8 cellular contexts compared by ENCODE assay signal in the genomic region with DNA sequence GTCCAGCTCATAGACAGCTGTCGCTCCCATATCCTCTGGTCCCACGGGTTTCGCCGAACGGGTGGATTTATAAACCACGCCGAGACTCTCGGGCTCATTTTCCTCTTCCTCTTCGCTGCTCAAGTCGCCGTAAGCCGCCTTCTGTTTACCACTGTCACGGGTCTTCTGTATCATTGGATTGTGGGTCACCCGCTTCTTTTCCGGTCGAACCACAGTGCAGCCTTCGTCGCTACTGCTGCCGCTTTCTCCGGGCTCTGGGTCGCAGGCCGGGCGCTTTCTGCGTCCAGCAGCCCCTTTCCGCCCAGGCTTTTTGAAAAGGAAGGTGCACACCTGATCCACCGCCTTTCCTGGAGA. TPM values are rescaled to one million over a fixed set of nuclear protein-coding genes. Genes with fewer than 3 reads are reported as not detected.
A peak's percentile ranks its signal among the peaks of the same experiment; 100 is the strongest.
DNase-seq lines count a peak whose midpoint lies in the region; ATAC-seq and TF ChIP-seq lines count a peak whose summit lies in the region.

No MANE protein-coding gene starts in this region.

- DNase-seq in BJ (ENCODE audit: low read depth) (no peak), KG1 (lab: John Stamatoyannopoulos, UW) (no peak), NCI-H1105 (lab: John Stamatoyannopoulos, UW) (no peak)
- no peak for DNase-seq in activated naive CD8-positive, alpha-beta T cell treated with anti-CD3 and anti-CD28 coated beads for 36 hours

- no peak for TF ChIP-seq CTCF in BJ (IDR thresholded peaks at IDR 0.05; ENCODE audit: insufficient read depth, low read depth, low read length)

- peaks cover 7% of the 10 kb centered on the region for H3K4me1 Mint-ChIP-seq in activated naive CD8-positive, alpha-beta T cell treated with anti-CD3 and anti-CD28 coated beads for 36 hours
- H3K4me1 Mint-ChIP-seq in stimulated activated memory B cell treated with anti-CD40 and anti-IgM and Interleukin-4, amounts not matched to agents 10 μg/mL and 1 μg/mL and 100 μg/mL, for 72 hours: peaks cover 6% of the 10 kb centered on the region

- no peaks in the 10 kb centered on the region for H3K9me3 Mint-ChIP-seq in activated naive CD8-positive, alpha-beta T cell treated with anti-CD3 and anti-CD28 coated beads for 36 hours
- H3K9me3 Mint-ChIP-seq in stimulated activated memory B cell treated with anti-CD40 and anti-IgM and Interleukin-4, amounts not matched to agents 10 μg/mL and 1 μg/mL and 100 μg/mL, for 72 hours: no peaks in the 10 kb centered on the region

- H3K4me3 Mint-ChIP-seq in activated naive CD8-positive, alpha-beta T cell treated with anti-CD3 and anti-CD28 coated beads for 36 hours: peak overlapping the region; percentile 100
- peak overlapping the region; percentile 93 for H3K4me3 Mint-ChIP-seq in stimulated activated memory B cell treated with anti-CD40 and anti-IgM and Interleukin-4, amounts not matched to agents 10 μg/mL and 1 μg/mL and 100 μg/mL, for 72 hours

- CTCF ChIA-PET in BJ (lab: Yijun Ruan, JAX): interaction anchor here (1.5 kb wide), 1 partner anchor 18 kb away, joined by 3 read pairs; the partner anchor contains the start of gene UPF3B

- H3K27me3 ChIP-seq in BJ (ENCODE audit: control insufficient read depth, insufficient read depth, low read length): no peaks in the 10 kb centered on the region

- ATAC-seq in GM19438 (IDR thresholded peaks at IDR 0.05; ENCODE audit: low read depth, unreplicated experiment) (peak; percentile 36), HG03457 (IDR thresholded peaks at IDR 0.05; ENCODE audit: unreplicated experiment) (peak; percentile 21)
- ATAC-seq in stimulated activated memory B cell treated with anti-CD40 and anti-IgM and Interleukin-4, amounts not matched to agents 10 μg/mL and 1 μg/mL and 100 μg/mL, for 72 hours: peak; percentile 78

- H3K27ac Mint-ChIP-seq in activated naive CD8-positive, alpha-beta T cell treated with anti-CD3 and anti-CD28 coated beads for 36 hours: peak overlapping the region; percentile 100
- H3K27ac Mint-ChIP-seq in stimulated activated memory B cell treated with anti-CD40 and anti-IgM and Interleukin-4, amounts not matched to agents 10 μg/mL and 1 μg/mL and 100 μg/mL, for 72 hours: peak overlapping the region; percentile 96

- H3K36me3 Mint-ChIP-seq in activated naive CD8-positive, alpha-beta T cell treated with anti-CD3 and anti-CD28 coated beads for 36 hours: peaks cover 17% of the 10 kb centered on the region
- peaks cover 5% of the 10 kb centered on the region for H3K36me3 Mint-ChIP-seq in stimulated activated memory B cell treated with anti-CD40 and anti-IgM and Interleukin-4, amounts not matched to agents 10 μg/mL and 1 μg/mL and 100 μg/mL, for 72 hours

- POLR2A ChIA-PET in BJ (lab: Charles Lee): no interaction called here

- H3K36me3 ChIP-seq in BJ (ENCODE audit: control insufficient read depth, insufficient read depth, low read length): no peaks in the 10 kb centered on the region

- peak overlapping the region; percentile 59 for H3K4me3 ChIP-seq in BJ (ENCODE audit: low read depth, low read length)
- H3K4me3 ChIP-seq in iPS-11a (ENCODE audit: low read depth, low read length): peak overlapping the region; percentile 71

- no peaks in the 10 kb centered on the region for H3K27me3 Mint-ChIP-seq in activated naive CD8-positive, alpha-beta T cell treated with anti-CD3 and anti-CD28 coated beads for 36 hours
- no peaks in the 10 kb centered on the region for H3K27me3 Mint-ChIP-seq in stimulated activated memory B cell treated with anti-CD40 and anti-IgM and Interleukin-4, amounts not matched to agents 10 μg/mL and 1 μg/mL and 100 μg/mL, for 72 hours

RNA-seq across cellular contexts. Expression of gene RNF113A, which starts 0.3 kb away (rescaled TPM):
- polyA plus RNA-seq in BJ (2011; rRNA removed): 15.7 and 15.8 TPM in 2 replicates
- polyA minus RNA-seq in BJ (2011; rRNA and poly(A)+ RNA removed): 4.5 and 6.0 TPM in 2 replicates
- 10 to 100 TPM; 28.2 to 28.4 TPM for total RNA-seq in activated naive CD8-positive, alpha-beta T cell treated with anti-CD3 and anti-CD28 coated beads for 36 hours

RNA-seq across cellular contexts. Expression of gene NDUFA1, which starts 0.4 kb away (rescaled TPM):
- 58.9 and 133 TPM in 2 replicates for polyA plus RNA-seq in BJ (2011; rRNA removed)
- polyA minus RNA-seq in BJ (2011; rRNA and poly(A)+ RNA removed): 28.6 and 44.5 TPM in 2 replicates
- total RNA-seq in activated naive CD8-positive, alpha-beta T cell treated with anti-CD3 and anti-CD28 coated beads for 36 hours: 10 to 100 TPM; 93.8 to 95.1 TPM

RNA-seq across cellular contexts. Expression of gene UPF3B, which starts 18.5 kb away (rescaled TPM):
- polyA plus RNA-seq in BJ (2011; rRNA removed): 3.0 and 5.5 TPM in 2 replicates
- polyA minus RNA-seq in BJ (2011; rRNA and poly(A)+ RNA removed): 0.81 and 1.1 TPM in 2 replicates
- 10 to 100 TPM; 21.0 to 21.2 TPM for total RNA-seq in activated naive CD8-positive, alpha-beta T cell treated with anti-CD3 and anti-CD28 coated beads for 36 hours

RNA-seq across cellular contexts. Expression of gene AKAP14, which starts 24.5 kb away (rescaled TPM):
- polyA plus RNA-seq in BJ (2011; rRNA removed): not detected in 2 replicates
- not detected in 2 replicates for polyA minus RNA-seq in BJ (2011; rRNA and poly(A)+ RNA removed)
- total RNA-seq in activated naive CD8-positive, alpha-beta T cell treated with anti-CD3 and anti-CD28 coated beads for 36 hours: not detected

Comparison
In these comparisons a context has a peak if more than half of its experiments do, and no peak if none do; other contexts are left out.
1. ATAC-seq: peak in every context shown above with its lines; median percentile 78 in stimulated activated memory B cell treated with anti-CD40 and anti-IgM and Interleukin-4, amounts not matched to agents 10 μg/mL and 1 μg/mL and 100 μg/mL, for 72 hours; 36 in GM19438; 21 in HG03457.